Comparison of ENCODE assay signal across 8 cellular contexts in genomic region chr2:26330114-26330581, GRCh38. TPM values are rescaled to one million over a fixed set of nuclear protein-coding genes. Genes with fewer than 3 reads are reported as not detected.
DNase-seq lines count a peak whose midpoint lies in the region; ATAC-seq and TF ChIP-seq lines count a peak whose summit lies in the region.

No MANE protein-coding gene starts in this region.

- DNase-seq in CD1c-positive myeloid dendritic cell (ENCODE audit: extremely low spot score) (peak; percentile 90), MM.1S (peak; percentile 88), RWPE2 (ENCODE audit: low spot score) (no peak), fibroblast of lung (ENCODE audit: low read depth in 2 of 2) (peak; percentile 77 to 86), neuronal stem cell (ENCODE audit: low spot score) (peak; percentile 56), stromal cell of bone marrow (ENCODE audit: low read depth) (peak; percentile 80)
- peak; percentile 70 for DNase-seq in activated T-helper 1 cell treated with anti-CD3 and anti-CD28 coated beads, Interleukin-12 subunit alpha, Interleukin-12 subunit beta, Interleukin-2, Interleukin-4 antibody, amounts not matched to agents 30 ng/mL and 10 ng/mL and 1 ng/mL, durations not matched to agents 14 hours and 24 hours and 36 hours (ENCODE audit: low spot score)

- peak; percentile 51 for ATAC-seq in GM21390 (IDR thresholded peaks at IDR 0.05; ENCODE audit: unreplicated experiment)
- ATAC-seq in RWPE2 (ENCODE audit: low read depth) = peak; percentile 93

- no CpG with 5 or more reads among the region's 8 CpGs for WGBS in neuronal stem cell (ENCODE audit: extremely low coverage in 2 of 2, insufficient read length in 2 of 2, insufficient replicate concordance in 1 of 2), 2 donors

- H3K4me2 ChIP-seq in MM.1S (ENCODE audit: low read depth, low read length) (peak overlapping the region; percentile 30; the same call in 1 of the 2 replicates), fibroblast of lung (ENCODE audit: extremely low read depth, insufficient read depth, low read length) (peak overlapping the region; percentile 5), neuronal stem cell (ENCODE audit: insufficient read depth, low read length, poor library complexity, severe bottlenecking) (no peak overlapping the region)

- peaks cover 13% of the 10 kb centered on the region for H3K4me1 Mint-ChIP-seq in activated T-helper 1 cell treated with anti-CD3 and anti-CD28 coated beads, Interleukin-12 subunit alpha, Interleukin-12 subunit beta, Interleukin-2, Interleukin-4 antibody, amounts not matched to agents 30 ng/mL and 10 ng/mL and 1 ng/mL, durations not matched to agents 14 hours and 24 hours and 36 hours (ENCODE audit: low read depth)

- no peaks in the 10 kb centered on the region for H3K9me3 Mint-ChIP-seq in activated T-helper 1 cell treated with anti-CD3 and anti-CD28 coated beads, Interleukin-12 subunit alpha, Interleukin-12 subunit beta, Interleukin-2, Interleukin-4 antibody, amounts not matched to agents 30 ng/mL and 10 ng/mL and 1 ng/mL, durations not matched to agents 14 hours and 24 hours and 36 hours

- TF ChIP-seq CTCF in MM.1S (IDR thresholded peaks at IDR 0.05; ENCODE audit: low read length) = peak; percentile 94
- TF ChIP-seq CTCF in RWPE2 (IDR thresholded peaks at IDR 0.05; ENCODE audit: poor library complexity, severe bottlenecking) = peak; percentile 97
- TF ChIP-seq CTCF in fibroblast of lung (conservative IDR thresholded peaks at IDR 0.05 in 1 of 2, IDR thresholded peaks at IDR 0.05 in 1 of 2; ENCODE audit: low read depth in 1 of 2, low read length in 2 of 2) = peak; percentile 86 to 96

- H4K91ac ChIP-seq in neuronal stem cell (ENCODE audit: low read depth, low read length, poor library complexity) = no peak overlapping the region

- no peak overlapping the region for H2BK12ac ChIP-seq in neuronal stem cell (ENCODE audit: low read length)

- H3F3A ChIP-seq in MM.1S (ENCODE audit: insufficient read depth, low read length) = peaks cover 24% of the 10 kb centered on the region

- H3K27me3 Mint-ChIP-seq in activated T-helper 1 cell treated with anti-CD3 and anti-CD28 coated beads, Interleukin-12 subunit alpha, Interleukin-12 subunit beta, Interleukin-2, Interleukin-4 antibody, amounts not matched to agents 30 ng/mL and 10 ng/mL and 1 ng/mL, durations not matched to agents 14 hours and 24 hours and 36 hours (ENCODE audit: insufficient read depth) = no peaks in the 10 kb centered on the region

- intact Hi-C loops in activated T-helper 1 cell treated with anti-CD3 and anti-CD28 coated beads, Interleukin-12 subunit alpha, Interleukin-12 subunit beta, Interleukin-2, Interleukin-4 antibody, amounts not matched to agents 30 ng/mL and 10 ng/mL and 1 ng/mL, durations not matched to agents 14 hours and 24 hours and 36 hours (cut with micrococcal nuclease) = loop anchor here (1.0 to 5.0 kb wide), 6 partner anchors 15 to 158 kb away; partner anchors contain the start of gene GAREM2

- no peak overlapping the region for H3K27ac Mint-ChIP-seq in activated T-helper 1 cell treated with anti-CD3 and anti-CD28 coated beads, Interleukin-12 subunit alpha, Interleukin-12 subunit beta, Interleukin-2, Interleukin-4 antibody, amounts not matched to agents 30 ng/mL and 10 ng/mL and 1 ng/mL, durations not matched to agents 14 hours and 24 hours and 36 hours

- no peaks in the 10 kb centered on the region for H3K27me3 ChIP-seq in MM.1S (replicated peaks; ENCODE audit: insufficient read depth, low read length)
- no peaks in the 10 kb centered on the region for H3K27me3 ChIP-seq in RWPE2 (ENCODE audit: insufficient read depth, poor library complexity, severe bottlenecking)
- no peaks in the 10 kb centered on the region for H3K27me3 ChIP-seq in fibroblast of lung (ENCODE audit: control insufficient read depth, insufficient read depth, low read length)
- H3K27me3 ChIP-seq in neuronal stem cell (ENCODE audit: control insufficient read depth in 3 of 3, insufficient read depth in 3 of 3, low read depth in 1 of 3, low read length in 3 of 3) = no peaks in the 10 kb centered on the region

- no peaks in the 10 kb centered on the region for H3K79me1 ChIP-seq in neuronal stem cell (ENCODE audit: low read depth, low read length)

- H3K9ac ChIP-seq in MM.1S (ENCODE audit: low read length) (no peak overlapping the region), fibroblast of lung (ENCODE audit: insufficient read depth, low read length) (no peak overlapping the region), neuronal stem cell (ENCODE audit: low read depth, low read length, poor library complexity) (no peak overlapping the region)

- H2BK120ac ChIP-seq in neuronal stem cell (ENCODE audit: low read depth, low read length) = no peak overlapping the region

- H2BK5ac ChIP-seq in neuronal stem cell (ENCODE audit: low read length) = no peak overlapping the region

- no peak overlapping the region for H4K8ac ChIP-seq in neuronal stem cell (ENCODE audit: low read depth, low read length)

- H3K4ac ChIP-seq in neuronal stem cell (ENCODE audit: low read length) = no peak overlapping the region

- no peaks in the 10 kb centered on the region for H3K36me3 ChIP-seq in MM.1S (replicated peaks; ENCODE audit: insufficient read depth, low read length)
- H3K36me3 ChIP-seq in RWPE2 (ENCODE audit: low read depth) = no peaks in the 10 kb centered on the region
- no peaks in the 10 kb centered on the region for H3K36me3 ChIP-seq in fibroblast of lung (ENCODE audit: control insufficient read depth, insufficient read depth, low read length)
- H3K36me3 ChIP-seq in neuronal stem cell (replicated peaks in 1 of 2; ENCODE audit: control insufficient read depth in 2 of 2, insufficient read depth in 2 of 2, low read length in 2 of 2) = no peaks in the 10 kb centered on the region

- no peak overlapping the region for H3K23ac ChIP-seq in neuronal stem cell (ENCODE audit: low read depth, low read length, poor library complexity)

- H3K79me2 ChIP-seq in MM.1S (ENCODE audit: low read length) (no peaks in the 10 kb centered on the region), fibroblast of lung (ENCODE audit: control insufficient read depth, insufficient read depth, low read length) (no peaks in the 10 kb centered on the region)

- H3K36me3 Mint-ChIP-seq in activated T-helper 1 cell treated with anti-CD3 and anti-CD28 coated beads, Interleukin-12 subunit alpha, Interleukin-12 subunit beta, Interleukin-2, Interleukin-4 antibody, amounts not matched to agents 30 ng/mL and 10 ng/mL and 1 ng/mL, durations not matched to agents 14 hours and 24 hours and 36 hours (ENCODE audit: low read depth) = no peaks in the 10 kb centered on the region

- no peak overlapping the region for H2AK5ac ChIP-seq in neuronal stem cell (ENCODE audit: low read depth, low read length)

- no peaks in the 10 kb centered on the region for H4K20me1 ChIP-seq in MM.1S (ENCODE audit: insufficient read depth, low read length)
- H4K20me1 ChIP-seq in fibroblast of lung (ENCODE audit: control insufficient read depth, extremely low read depth, insufficient read depth, low read length) = no peaks in the 10 kb centered on the region

- H3K4me1 ChIP-seq in MM.1S (ENCODE audit: low read length) (peaks cover 51% of the 10 kb centered on the region), RWPE2 (ENCODE audit: insufficient read depth, poor library complexity, severe bottlenecking) (no peaks in the 10 kb centered on the region), fibroblast of lung (ENCODE audit: control insufficient read depth, extremely low read depth, insufficient read depth, low read length) (peaks cover 2% of the 10 kb centered on the region), neuronal stem cell (ENCODE audit: control insufficient read depth in 2 of 2, insufficient read depth in 1 of 2, low read depth in 1 of 2, low read length in 2 of 2) (peaks cover 0 to 3% of the 10 kb centered on the region in 2 donors)

- no peak overlapping the region for H3K4me3 Mint-ChIP-seq in activated T-helper 1 cell treated with anti-CD3 and anti-CD28 coated beads, Interleukin-12 subunit alpha, Interleukin-12 subunit beta, Interleukin-2, Interleukin-4 antibody, amounts not matched to agents 30 ng/mL and 10 ng/mL and 1 ng/mL, durations not matched to agents 14 hours and 24 hours and 36 hours

- no peak overlapping the region for H2BK15ac ChIP-seq in neuronal stem cell (ENCODE audit: low read length)

- H2AFZ ChIP-seq in MM.1S (ENCODE audit: low read length) = peak overlapping the region; percentile 49
- H2AFZ ChIP-seq in fibroblast of lung (ENCODE audit: low read length) = no peak overlapping the region
- H2AFZ ChIP-seq in neuronal stem cell (ENCODE audit: low read length) = peak overlapping the region; percentile 83

- H3K27ac ChIP-seq in MM.1S (ENCODE audit: low read length) (peak overlapping the region; percentile 49; the same call in 1 of the 2 replicates), RWPE2 (ENCODE audit: poor library complexity, severe bottlenecking) (no peak overlapping the region), fibroblast of lung (ENCODE audit: insufficient read depth, low read length) (no peak overlapping the region), neuronal stem cell (replicated peaks; ENCODE audit: low read length) (no peak overlapping the region)

- no peak overlapping the region for H3K18ac ChIP-seq in neuronal stem cell (ENCODE audit: low read length)

- H3K9me2 ChIP-seq in MM.1S (replicated peaks; ENCODE audit: insufficient read depth, low read length) = no peaks in the 10 kb centered on the region

- no peak overlapping the region for H3K14ac ChIP-seq in neuronal stem cell (ENCODE audit: low read length)

- H3K4me3 ChIP-seq in MM.1S (ENCODE audit: low read length) (no peak overlapping the region), RWPE2 (ENCODE audit: severe bottlenecking) (no peak overlapping the region), fibroblast of lung (replicated peaks in 1 of 4; ENCODE audit: control extremely low read depth in 1 of 4, insufficient read depth in 1 of 4, low read depth in 3 of 4, low read length in 4 of 4) (no peak overlapping the region), neuronal stem cell (ENCODE audit: low read length in 2 of 2) (no peak overlapping the region)

- H3K9me3 ChIP-seq in MM.1S (replicated peaks; ENCODE audit: insufficient read depth, low read length) = no peaks in the 10 kb centered on the region
- no peaks in the 10 kb centered on the region for H3K9me3 ChIP-seq in RWPE2 (ENCODE audit: severe bottlenecking)
- H3K9me3 ChIP-seq in fibroblast of lung (ENCODE audit: control insufficient read depth, insufficient read depth, low read depth, low read length) = no peaks in the 10 kb centered on the region
- no peaks in the 10 kb centered on the region for H3K9me3 ChIP-seq in neuronal stem cell (replicated peaks in 1 of 2; ENCODE audit: control insufficient read depth in 2 of 2, insufficient read depth in 1 of 2, low read depth in 1 of 2, low read length in 2 of 2)

RNA-seq across cellular contexts. Expression of gene SELENOI, which starts 15.8 kb away (rescaled TPM):
- 66.6 and 68.2 TPM in 2 replicates for total RNA-seq in activated T-helper 1 cell treated with anti-CD3 and anti-CD28 coated beads, Interleukin-12 subunit alpha, Interleukin-12 subunit beta, Interleukin-2, Interleukin-4 antibody, amounts not matched to agents 30 ng/mL and 10 ng/mL and 1 ng/mL, durations not matched to agents 14 hours and 24 hours and 36 hours
- total RNA-seq in fibroblast of lung = 13.1 and 18.8 TPM in 2 replicates
- polyA plus RNA-seq in fibroblast of lung = 10.1 and 11.9 TPM in 2 replicates
- polyA plus RNA-seq in fibroblast of lung (2012) = 7.4 and 8.7 TPM in 2 replicates
- 18.8 and 19.8 TPM in 2 replicates for polyA minus RNA-seq in fibroblast of lung (ENCODE audit: low replicate concordance)
- 18.3 TPM for polyA plus RNA-seq in neuronal stem cell (2013, experiment 1 of 2)
- polyA plus RNA-seq in neuronal stem cell (2013, experiment 2 of 2) = 18.4 TPM

RNA-seq across cellular contexts. Expression of gene ADGRF3, which starts 16.4 kb away (rescaled TPM):
- 2.3 and 2.9 TPM in 2 replicates for total RNA-seq in activated T-helper 1 cell treated with anti-CD3 and anti-CD28 coated beads, Interleukin-12 subunit alpha, Interleukin-12 subunit beta, Interleukin-2, Interleukin-4 antibody, amounts not matched to agents 30 ng/mL and 10 ng/mL and 1 ng/mL, durations not matched to agents 14 hours and 24 hours and 36 hours
- total RNA-seq in fibroblast of lung = under 0.01 TPM in 1 of 2 replicates, not detected in the other
- 0.06 and 0.24 TPM in 2 replicates for polyA plus RNA-seq in fibroblast of lung
- 0.05 and 0.07 TPM in 2 replicates for polyA plus RNA-seq in fibroblast of lung (2012)
- polyA minus RNA-seq in fibroblast of lung (ENCODE audit: low replicate concordance) = not detected in 2 replicates
- 0.18 TPM for polyA plus RNA-seq in neuronal stem cell (2013, experiment 1 of 2)
- 0.14 TPM for polyA plus RNA-seq in neuronal stem cell (2013, experiment 2 of 2)
